23 cellular contexts compared by ENCODE assay signal in the genomic region with DNA sequence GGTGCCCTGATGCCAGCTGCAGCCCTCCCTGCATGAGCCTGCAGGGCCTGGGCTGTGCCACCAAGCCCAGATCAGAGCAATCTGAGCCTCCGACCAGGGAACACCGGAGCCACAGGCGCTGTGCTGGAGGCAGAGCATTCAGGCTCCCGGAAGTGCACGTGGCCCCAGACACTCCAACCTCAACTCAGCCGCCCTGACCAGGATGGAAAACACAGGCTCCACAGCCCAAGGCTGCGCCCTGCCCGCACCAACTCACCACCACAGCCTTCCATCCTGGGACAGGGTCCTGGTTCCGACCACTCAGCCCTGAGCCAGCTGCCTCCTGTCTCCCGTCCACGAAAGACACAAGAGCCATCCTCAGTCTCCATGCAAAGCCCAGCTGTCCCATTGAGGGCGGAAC. TPM values are rescaled to one million over a fixed set of nuclear protein-coding genes. Genes with fewer than 3 reads are reported as not detected.
"Had no signal": no experiment of that assay in that cellular context is flagged by ENCODE, and none has a peak within 500 bp of the region (broad histone marks: within the 10 kb centered on the region; RNA-seq: fewer than 3 reads in every experiment).

No MANE protein-coding gene starts in this region.

- ATAC-seq: activated CD8-positive, alpha-beta memory T cell treated with anti-CD3 and anti-CD28 coated beads, Interleukin-2, amount 10 ng/mL, durations not matched to agents 7 days and 5 days; activated CD8-positive, alpha-beta T cell treated with anti-CD3 and anti-CD28 coated beads, Interleukin-2, amount 10 ng/mL, durations not matched to agents 7 days and 5 days; activated T-cell treated with anti-CD3 and anti-CD28 coated beads, Interleukin-2, amount 50 U/mL, for 72 hours; body of pancreas; foreskin keratinocyte had no signal

- H3K27ac Mint-ChIP-seq: activated CD8-positive, alpha-beta memory T cell treated with anti-CD3 and anti-CD28 coated beads, Interleukin-2, amount 10 ng/mL, durations not matched to agents 7 days and 5 days; activated CD8-positive, alpha-beta T cell treated with anti-CD3 and anti-CD28 coated beads, Interleukin-2, amount 10 ng/mL, durations not matched to agents 7 days and 5 days; activated naive CD8-positive, alpha-beta T cell; activated T-cell treated with anti-CD3 and anti-CD28 coated beads, Interleukin-2, amount 50 U/mL, for 72 hours had no signal

- H3K9me3 ChIP-seq: body of pancreas, esophagus muscularis mucosa, lower lobe of right lung, thoracic aorta had no signal

- H3K4me3 Mint-ChIP-seq: activated CD8-positive, alpha-beta memory T cell treated with anti-CD3 and anti-CD28 coated beads, Interleukin-2, amount 10 ng/mL, durations not matched to agents 7 days and 5 days; activated CD8-positive, alpha-beta T cell treated with anti-CD3 and anti-CD28 coated beads, Interleukin-2, amount 10 ng/mL, durations not matched to agents 7 days and 5 days; activated naive CD8-positive, alpha-beta T cell; activated T-cell treated with anti-CD3 and anti-CD28 coated beads, Interleukin-2, amount 50 U/mL, for 72 hours; immature natural killer cell had no signal

- H3K4me1 ChIP-seq: body of pancreas, esophagus muscularis mucosa, foreskin keratinocyte, heart left ventricle, lower lobe of right lung, right atrium auricular region had no signal

- H3K4me1 Mint-ChIP-seq: activated CD8-positive, alpha-beta memory T cell treated with anti-CD3 and anti-CD28 coated beads, Interleukin-2, amount 10 ng/mL, durations not matched to agents 7 days and 5 days had no signal

- H3K4me3 ChIP-seq: body of pancreas, esophagus muscularis mucosa, heart left ventricle, lower lobe of right lung, right atrium auricular region, thoracic aorta had no signal

- DNase-seq: activated CD4-positive, alpha-beta T cell treated with anti-CD3 and anti-CD28 coated beads for 1 hour; activated CD8-positive, alpha-beta memory T cell treated with anti-CD3 and anti-CD28 coated beads, Interleukin-2, amount 10 ng/mL, durations not matched to agents 7 days and 5 days; activated CD8-positive, alpha-beta T cell treated with anti-CD3 and anti-CD28 coated beads, Interleukin-2, amount 10 ng/mL, durations not matched to agents 7 days and 5 days; activated naive CD4-positive, alpha-beta T cell treated with Interleukin-2 at 50 U/mL for 16 hours; activated T-cell treated with anti-CD3 and anti-CD28 coated beads for 4 hours; activated T-cell treated with anti-CD3 and anti-CD28 coated beads, Interleukin-2, amount 50 U/mL, for 72 hours; anterior cingulate cortex; body of pancreas; cortex of kidney; foreskin keratinocyte; lower lobe of right lung; mesendoderm; occipital lobe; stimulated activated CD4-positive, alpha-beta T cell treated with anti-CD3 and anti-CD28 coated beads, Interleukin-15, amount 100 ng/mL, for 24 hours; stimulated activated CD4-positive, alpha-beta T cell treated with anti-CD3 and anti-CD28 coated beads, Interleukin-2, amount 100 ng/mL, for 24 hours; stimulated activated naive CD4-positive, alpha-beta T cell treated with Interleukin-2 at 50 U/mL for 16 hours; T-helper 2 cell had no signal

- H3K9me3 Mint-ChIP-seq: activated T-cell treated with anti-CD3 and anti-CD28 coated beads, Interleukin-2, amount 50 U/mL, for 72 hours had no signal

- H3K27ac ChIP-seq: body of pancreas, esophagus muscularis mucosa, foreskin keratinocyte, heart left ventricle, lower lobe of right lung, right atrium auricular region, thoracic aorta had no signal

- H3K27me3 Mint-ChIP-seq: activated CD8-positive, alpha-beta memory T cell treated with anti-CD3 and anti-CD28 coated beads, Interleukin-2, amount 10 ng/mL, durations not matched to agents 7 days and 5 days; activated naive CD8-positive, alpha-beta T cell had no signal

- H3K27me3 ChIP-seq: body of pancreas, esophagus muscularis mucosa, foreskin keratinocyte, heart left ventricle, right atrium auricular region had no signal

RNA-seq across cellular contexts. Expression of a gene that starts 29.2 kb away (rescaled TPM):
- total RNA-seq: activated CD8-positive, alpha-beta T cell treated with anti-CD3 and anti-CD28 coated beads, Interleukin-2, amount 10 ng/mL, durations not matched to agents 7 days and 5 days; foreskin keratinocyte had no signal
